In genomic region chr5:14644623-14645237, GRCh38 we compare ENCODE assay signal across 1 cellular context.
TF ChIP-seq lines count a peak whose summit lies in the region.

No MANE protein-coding gene starts in this region.

TF ChIP-seq in GM23338, 12 proteins besides CTCF, POLR2A, EP300 and RAD21 (continued from another document):
- TF ChIP-seq, protein P1, sequence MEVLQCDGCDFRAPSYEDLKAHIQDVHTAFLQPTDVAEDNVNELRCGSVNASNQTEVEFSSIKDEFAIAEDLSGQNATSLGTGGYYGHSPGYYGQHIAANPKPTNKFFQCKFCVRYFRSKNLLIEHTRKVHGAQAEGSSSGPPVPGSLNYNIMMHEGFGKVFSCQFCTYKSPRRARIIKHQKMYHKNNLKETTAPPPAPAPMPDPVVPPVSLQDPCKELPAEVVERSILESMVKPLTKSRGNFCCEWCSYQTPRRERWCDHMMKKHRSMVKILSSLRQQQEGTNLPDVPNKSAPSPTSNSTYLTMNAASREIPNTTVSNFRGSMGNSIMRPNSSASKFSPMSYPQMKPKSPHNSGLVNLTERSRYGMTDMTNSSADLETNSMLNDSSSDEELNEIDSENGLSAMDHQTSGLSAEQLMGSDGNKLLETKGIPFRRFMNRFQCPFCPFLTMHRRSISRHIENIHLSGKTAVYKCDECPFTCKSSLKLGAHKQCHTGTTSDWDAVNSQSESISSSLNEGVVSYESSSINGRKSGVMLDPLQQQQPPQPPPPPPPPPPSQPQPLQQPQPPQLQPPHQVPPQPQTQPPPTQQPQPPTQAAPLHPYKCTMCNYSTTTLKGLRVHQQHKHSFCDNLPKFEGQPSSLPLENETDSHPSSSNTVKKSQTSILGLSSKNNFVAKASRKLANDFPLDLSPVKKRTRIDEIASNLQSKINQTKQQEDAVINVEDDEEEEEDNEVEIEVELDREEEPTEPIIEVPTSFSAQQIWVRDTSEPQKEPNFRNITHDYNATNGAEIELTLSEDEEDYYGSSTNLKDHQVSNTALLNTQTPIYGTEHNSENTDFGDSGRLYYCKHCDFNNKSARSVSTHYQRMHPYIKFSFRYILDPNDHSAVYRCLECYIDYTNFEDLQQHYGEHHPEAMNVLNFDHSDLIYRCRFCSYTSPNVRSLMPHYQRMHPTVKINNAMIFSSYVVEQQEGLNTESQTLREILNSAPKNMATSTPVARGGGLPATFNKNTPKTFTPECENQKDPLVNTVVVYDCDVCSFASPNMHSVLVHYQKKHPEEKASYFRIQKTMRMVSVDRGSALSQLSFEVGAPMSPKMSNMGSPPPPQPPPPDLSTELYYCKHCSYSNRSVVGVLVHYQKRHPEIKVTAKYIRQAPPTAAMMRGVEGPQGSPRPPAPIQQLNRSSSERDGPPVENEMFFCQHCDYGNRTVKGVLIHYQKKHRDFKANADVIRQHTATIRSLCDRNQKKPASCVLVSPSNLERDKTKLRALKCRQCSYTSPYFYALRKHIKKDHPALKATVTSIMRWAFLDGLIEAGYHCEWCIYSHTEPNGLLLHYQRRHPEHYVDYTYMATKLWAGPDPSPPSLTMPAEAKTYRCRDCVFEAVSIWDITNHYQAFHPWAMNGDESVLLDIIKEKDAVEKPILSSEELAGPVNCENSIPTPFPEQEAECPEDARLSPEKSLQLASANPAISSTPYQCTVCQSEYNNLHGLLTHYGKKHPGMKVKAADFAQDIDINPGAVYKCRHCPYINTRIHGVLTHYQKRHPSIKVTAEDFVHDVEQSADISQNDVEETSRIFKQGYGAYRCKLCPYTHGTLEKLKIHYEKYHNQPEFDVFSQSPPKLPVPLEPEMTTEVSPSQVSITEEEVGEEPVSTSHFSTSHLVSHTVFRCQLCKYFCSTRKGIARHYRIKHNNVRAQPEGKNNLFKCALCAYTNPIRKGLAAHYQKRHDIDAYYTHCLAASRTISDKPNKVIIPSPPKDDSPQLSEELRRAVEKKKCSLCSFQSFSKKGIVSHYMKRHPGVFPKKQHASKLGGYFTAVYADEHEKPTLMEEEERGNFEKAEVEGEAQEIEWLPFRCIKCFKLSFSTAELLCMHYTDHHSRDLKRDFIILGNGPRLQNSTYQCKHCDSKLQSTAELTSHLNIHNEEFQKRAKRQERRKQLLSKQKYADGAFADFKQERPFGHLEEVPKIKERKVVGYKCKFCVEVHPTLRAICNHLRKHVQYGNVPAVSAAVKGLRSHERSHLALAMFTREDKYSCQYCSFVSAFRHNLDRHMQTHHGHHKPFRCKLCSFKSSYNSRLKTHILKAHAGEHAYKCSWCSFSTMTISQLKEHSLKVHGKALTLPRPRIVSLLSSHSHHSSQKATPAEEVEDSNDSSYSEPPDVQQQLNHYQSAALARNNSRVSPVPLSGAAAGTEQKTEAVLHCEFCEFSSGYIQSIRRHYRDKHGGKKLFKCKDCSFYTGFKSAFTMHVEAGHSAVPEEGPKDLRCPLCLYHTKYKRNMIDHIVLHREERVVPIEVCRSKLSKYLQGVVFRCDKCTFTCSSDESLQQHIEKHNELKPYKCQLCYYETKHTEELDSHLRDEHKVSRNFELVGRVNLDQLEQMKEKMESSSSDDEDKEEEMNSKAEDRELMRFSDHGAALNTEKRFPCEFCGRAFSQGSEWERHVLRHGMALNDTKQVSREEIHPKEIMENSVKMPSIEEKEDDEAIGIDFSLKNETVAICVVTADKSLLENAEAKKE (CRISPR knock-in tag; IDR thresholded peaks at IDR 0.05): no peak
- TF ChIP-seq ZNF114 (CRISPR knock-in tag; IDR thresholded peaks at IDR 0.05) (no peak), REST (IDR thresholded peaks at IDR 0.05; ENCODE audit: unreplicated experiment) (no peak), EZH2phosphoT487 (IDR thresholded peaks at IDR 0.05; ENCODE audit: unreplicated experiment) (no peak)
